Comparison of ENCODE assay signal across 23 cellular contexts in genomic region chr10:76459016-76459415, GRCh38.
DNase-seq lines count a peak whose midpoint lies in the region; ATAC-seq and TF ChIP-seq lines count a peak whose summit lies in the region.
"Had no signal": no experiment of that assay in that cellular context is flagged by ENCODE, and none has a peak within 500 bp of the region (broad histone marks: within the 10 kb centered on the region; RNA-seq: fewer than 3 reads in every experiment).

No MANE protein-coding gene starts in this region.

- H3K27ac ChIP-seq in liver (ENCODE audit: low read depth in 1 of 2, low read length in 2 of 2) (no peak overlapping the region), right lobe of liver (no peak overlapping the region), right cardiac atrium (ENCODE audit: low read length) (no peak overlapping the region), gastrocnemius medialis (peak overlapping the region in 1 of 4 donors; percentile 0)
- H3K27ac ChIP-seq: A549, skin epidermis had no signal

- H3K9me3 ChIP-seq in liver (ENCODE audit: control insufficient read depth in 4 of 4, low read length in 3 of 4) (no peaks in the 10 kb centered on the region), right lobe of liver (no peaks in the 10 kb centered on the region), right cardiac atrium (ENCODE audit: control insufficient read depth, low read length) (no peaks in the 10 kb centered on the region), gastrocnemius medialis (no peaks in the 10 kb centered on the region)
- H3K9me3 ChIP-seq: A549 had no signal

- TF ChIP-seq CTCF in liver (IDR thresholded peaks at IDR 0.05; ENCODE audit: low read depth, low read length, missing input control) (no peak), right lobe of liver (IDR thresholded peaks at IDR 0.05) (no peak), gastrocnemius medialis (IDR thresholded peaks at IDR 0.05 in 4 of 5, conservative IDR thresholded peaks at IDR 0.05 in 1 of 5) (no peak)

- in situ Hi-C loops in gastrocnemius medialis (cut with MboI; ENCODE audit: low sequenced_read_pairs in 4 of 4) = no loop called here

- H3K36me3 ChIP-seq in liver (ENCODE audit: control insufficient read depth in 4 of 4, insufficient read depth in 3 of 4, low read depth in 1 of 4, low read length in 3 of 4) (peaks cover 0 to 1% (median 0%) of the 10 kb centered on the region in 4 donors), right lobe of liver (no peaks in the 10 kb centered on the region), gastrocnemius medialis (no peaks in the 10 kb centered on the region)

- H3K4me3 ChIP-seq in liver (ENCODE audit: low read depth in 1 of 3, low read length in 3 of 3) (no peak overlapping the region), right lobe of liver (no peak overlapping the region), right cardiac atrium (ENCODE audit: low read length) (no peak overlapping the region), gastrocnemius medialis (no peak overlapping the region)
- H3K4me3 ChIP-seq: A549, skin epidermis had no signal

- DNase-seq in right lobe of liver (no peak), right cardiac atrium (peak in 1 of 3 donors; percentile 41), gastrocnemius medialis (no peak), DMS53 (lab: John Stamatoyannopoulos, UW) (no peak)
- no peak for DNase-seq in stimulated activated naive CD4-positive, alpha-beta T cell (lab: John Stamatoyannopoulos, UW)
- DNase-seq: activated CD4-positive, alpha-beta T cell treated with anti-CD3 and anti-CD28 coated beads, Interleukin-2, amount 50 U/mL, for 4 hours; activated CD4-positive, CD25-positive, alpha-beta regulatory T cell; activated naive CD4-positive, alpha-beta T cell treated with anti-CD3 and anti-CD28 coated beads, Interleukin-2, amount 10 ng/mL, durations not matched to agents 7 days and 5 days; amniotic stem cell; CD8-positive, alpha-beta memory T cell; DMS153; NCI-H187 treated with DMSO at 0.1 percent for 48 hours; NCI-H2227 treated with DMSO at 0.1 percent for 48 hours; nephron progenitor cell; PC-3; posterior cingulate gyrus; SHP77 treated with DMSO at 0.1 percent for 48 hours; stimulated activated CD4-positive, alpha-beta T cell treated with anti-CD3 and anti-CD28 coated beads, Interleukin-2, amount 100 ng/mL, for 24 hours had no signal

- 84% methylated on average over 2 of the region's 2 CpGs for whole genome bisulfite sequencing in liver
- 67% methylated on average over 1 of the region's 2 CpGs for WGBS in right lobe of liver (ENCODE audit: insufficient coverage, low coverage, low lambda C conversion rate, missing lambda C conversion rate)
- WGBS in right cardiac atrium = 18% methylated on average over 2 of the region's 2 CpGs

- intact Hi-C loops in right lobe of liver (cut with DNase I) = no loop called here
- intact Hi-C loops in right cardiac atrium (cut with DNase I) = no loop called here
- intact Hi-C loops in gastrocnemius medialis (cut with DNase I; ENCODE audit: low total_unique reads) = no loop called here

- peak in 1 of 2 donors; percentile 16 for TF ChIP-seq RAD21 in liver (IDR thresholded peaks at IDR 0.05)

- H3K27me3 ChIP-seq in liver (ENCODE audit: control insufficient read depth in 4 of 4, insufficient read depth in 4 of 4, low read length in 3 of 4) (no peaks in the 10 kb centered on the region), right lobe of liver (no peaks in the 10 kb centered on the region), right cardiac atrium (ENCODE audit: control insufficient read depth, insufficient read depth) (no peaks in the 10 kb centered on the region), gastrocnemius medialis (no peaks in the 10 kb centered on the region)

- H3K9ac ChIP-seq in liver (ENCODE audit: low read depth in 1 of 2, low read length in 2 of 2) = no peak overlapping the region

- H3K4me1 ChIP-seq in liver (ENCODE audit: control insufficient read depth in 4 of 4, insufficient read depth in 4 of 4, low read length in 3 of 4) (no peaks in the 10 kb centered on the region), right lobe of liver (no peaks in the 10 kb centered on the region), right cardiac atrium (ENCODE audit: control insufficient read depth, insufficient read depth, low read length) (peaks cover 11% of the 10 kb centered on the region), gastrocnemius medialis (peaks cover 0 to 4% of the 10 kb centered on the region in 2 donors)
- H3K4me1 ChIP-seq: A549 had no signal

- ATAC-seq in right lobe of liver = no peak
- peak; percentile 73 to 84 for ATAC-seq in right cardiac atrium
- ATAC-seq in gastrocnemius medialis = peak; percentile 35 to 54
- ATAC-seq in HG03025 (IDR thresholded peaks at IDR 0.05; ENCODE audit: low FRiP score, unreplicated experiment) = no peak
- no peak for ATAC-seq in HG03521 (IDR thresholded peaks at IDR 0.05; ENCODE audit: unreplicated experiment)
- ATAC-seq: A549, PC-3 had no signal

- TF ChIP-seq POLR2A in right lobe of liver (IDR thresholded peaks at IDR 0.05) = no peak
- TF ChIP-seq POLR2A in gastrocnemius medialis (IDR thresholded peaks at IDR 0.05) = no peak

TF ChIP-seq in liver, 16 proteins besides CTCF, POLR2A, EP300 and RAD21:
- no peak for TF ChIP-seq MAX (IDR thresholded peaks at IDR 0.05)
- TF ChIP-seq SP1 (IDR thresholded peaks at IDR 0.05) = peak; percentile 19
- TF ChIP-seq NR2F2 (IDR thresholded peaks at IDR 0.05) = peak; percentile 71
- peak; percentile 19 for TF ChIP-seq REST (IDR thresholded peaks at IDR 0.05)

Comparison
In these comparisons a context has a peak if more than half of its experiments do, and no peak if none do; other contexts are left out.
1. ATAC-seq: peak in right cardiac atrium (2 of 2) and gastrocnemius medialis (2 of 2); none in right lobe of liver (0 of 4), HG03025 (single experiment) and HG03521 (single experiment).